In genomic region chr12:112750971-112751370, GRCh38 we compare ENCODE assay signal across 26 cellular contexts. TPM values are rescaled to one million over a fixed set of nuclear protein-coding genes. Genes with fewer than 3 reads are reported as not detected.
DNase-seq lines count a peak whose midpoint lies in the region; ATAC-seq and TF ChIP-seq lines count a peak whose summit lies in the region.
"Had no signal": no experiment of that assay in that cellular context is flagged by ENCODE, and none has a peak within 500 bp of the region (broad histone marks: within the 10 kb centered on the region; RNA-seq: fewer than 3 reads in every experiment).

No MANE protein-coding gene starts in this region.

- no peaks in the 10 kb centered on the region for H3K79me2 ChIP-seq in PC-3 (ENCODE audit: low read length)

- peak overlapping the region; percentile 7 to 71 for H3K4me3 Mint-ChIP-seq in effector memory CD8-positive, alpha-beta T cell
- H3K4me3 Mint-ChIP-seq: B cell; neural progenitor cell; stimulated activated naive CD8-positive, alpha-beta T cell treated with anti-CD3 and anti-CD28 coated beads, Interleukin-15, amount 100 ng/mL, for 72 hours; T-helper 1 cell treated with Interleukin-12 subunit alpha and Interleukin-12 subunit beta and Interleukin-4 antibody, amounts not matched to agents 30 μg/mL and 1 μg/mL, for 36 hours had no signal

- H3F3A ChIP-seq in PC-3 (ENCODE audit: low read length, unreplicated experiment), result no peaks in the 10 kb centered on the region

- BruUV-seq in PC-3 (replicated peaks; lab: Mats Ljungman, UMichigan), result no TSS peak

- H3K36me3 ChIP-seq in PC-3 (ENCODE audit: low read depth, low read length), result no peaks in the 10 kb centered on the region
- H3K36me3 ChIP-seq: neural progenitor cell, right lobe of liver had no signal

- no peak overlapping the region for H3K4me3 ChIP-seq in PC-3 (ENCODE audit: low read length)
- H3K4me3 ChIP-seq: dorsolateral prefrontal cortex, neural progenitor cell, right lobe of liver had no signal

- H3K27ac Mint-ChIP-seq in effector memory CD8-positive, alpha-beta T cell, result peak overlapping the region in 1 of 2 donors; percentile 35
- H3K27ac Mint-ChIP-seq: B cell; CD4-positive, alpha-beta memory T cell; neural progenitor cell; stimulated activated naive CD8-positive, alpha-beta T cell treated with anti-CD3 and anti-CD28 coated beads, Interleukin-15, amount 100 ng/mL, for 72 hours; T-helper 1 cell treated with Interleukin-12 subunit alpha and Interleukin-12 subunit beta and Interleukin-4 antibody, amounts not matched to agents 30 μg/mL and 1 μg/mL, for 36 hours had no signal

- peaks cover 10% of the 10 kb centered on the region for H3K4me1 ChIP-seq in PC-3 (ENCODE audit: insufficient read depth, low read length)
- H3K4me1 ChIP-seq: neural progenitor cell, right lobe of liver had no signal

- intact Hi-C loops in PC-3 (cut with micrococcal nuclease), result no loop called here

- no peak overlapping the region for H2AFZ ChIP-seq in PC-3 (ENCODE audit: low read length)
- H2AFZ ChIP-seq: neural progenitor cell had no signal

- H3K27me3 Mint-ChIP-seq in effector memory CD8-positive, alpha-beta T cell, result no peaks in the 10 kb centered on the region

- H3K4me1 Mint-ChIP-seq in effector memory CD8-positive, alpha-beta T cell (ENCODE audit: low read depth in 2 of 2), result peaks cover 42 to 73% of the 10 kb centered on the region in 2 donors
- H3K4me1 Mint-ChIP-seq: B cell; neural progenitor cell; stimulated activated naive CD8-positive, alpha-beta T cell treated with anti-CD3 and anti-CD28 coated beads, Interleukin-15, amount 100 ng/mL, for 72 hours had no signal

- H3K27me3 ChIP-seq in PC-3 (ENCODE audit: low read length), result peaks cover 37% of the 10 kb centered on the region
- H3K27me3 ChIP-seq: neural progenitor cell, right lobe of liver had no signal

- no peak for TF ChIP-seq CTCF in PC-3 (conservative IDR thresholded peaks at IDR 0.05; ENCODE audit: low read depth, low read length)

- peak; percentile 77 for ATAC-seq in PC-3
- no peak for ATAC-seq in effector memory CD8-positive, alpha-beta T cell (replicated peaks)
- ATAC-seq: HCT116; left ventricle myocardium superior; right lobe of liver; Right ventricle myocardium inferior; SK-N-SH treated with all-trans-retinoic acid at 6 μM for 48 hours; stimulated activated naive CD8-positive, alpha-beta T cell treated with anti-CD3 and anti-CD28 coated beads, Interleukin-15, amount 100 ng/mL, for 72 hours had no signal

- H3K9me3 ChIP-seq in PC-3 (ENCODE audit: low read length), result no peaks in the 10 kb centered on the region
- H3K9me3 ChIP-seq: right lobe of liver had no signal

- no peak overlapping the region for H3K4me2 ChIP-seq in PC-3 (ENCODE audit: low read length)
- H3K4me2 ChIP-seq: neural progenitor cell had no signal

- no peak overlapping the region for H3K9ac ChIP-seq in PC-3 (ENCODE audit: low read length)
- H3K9ac ChIP-seq: neural progenitor cell had no signal

- H4K20me1 ChIP-seq in PC-3 (ENCODE audit: low read length), result no peaks in the 10 kb centered on the region

- H3K36me3 Mint-ChIP-seq in effector memory CD8-positive, alpha-beta T cell (ENCODE audit: insufficient read depth), result no peaks in the 10 kb centered on the region
- H3K36me3 Mint-ChIP-seq: neural progenitor cell had no signal

- H3K9me3 Mint-ChIP-seq in effector memory CD8-positive, alpha-beta T cell, result peaks cover 7 to 8% of the 10 kb centered on the region in 2 donors

- no peaks in the 10 kb centered on the region for H3K9me2 ChIP-seq in PC-3 (replicated peaks; ENCODE audit: low read length)

- CTCF ChIA-PET in PC-3 (lab: Charles Lee), result no interaction called here

- DNase-seq in EH (ENCODE audit: low read depth) (peak; percentile 0), PC-3 (peak; percentile 79), non-pigmented ciliary epithelial cell (ENCODE audit: low read depth) (peak; percentile 2), AG08396 (ENCODE audit: low spot score) (no peak), GOT3 (lab: John Stamatoyannopoulos, UW) (no peak), HPDE6-E6E7 (ENCODE audit: extremely low spot score) (no peak)
- no peak for DNase-seq in effector memory CD8-positive, alpha-beta T cell
- no peak for DNase-seq in activated CD8-positive, alpha-beta memory T cell treated with anti-CD3 and anti-CD28 coated beads for 24 hours
- DNase-seq: activated CD4-positive, alpha-beta T cell treated with anti-CD3 and anti-CD28 coated beads, Interleukin-2, amount 50 U/mL, for 4 hours; activated naive CD4-positive, alpha-beta T cell treated with Interleukin-2 at 50 U/mL for 16 hours; CD4-positive, alpha-beta memory T cell; dorsolateral prefrontal cortex; left ventricle myocardium superior; NCI-H510A; posterior cingulate gyrus; right lobe of liver; stimulated activated CD8-positive, alpha-beta memory T cell treated with anti-CD3 and anti-CD28 coated beads, Interleukin-4, amount 100 ng/mL, for 48 hours; stimulated activated naive CD8-positive, alpha-beta T cell treated with anti-CD3 and anti-CD28 coated beads, Interleukin-15, amount 100 ng/mL, for 72 hours had no signal

- POLR2A ChIA-PET in PC-3 (lab: Charles Lee; ENCODE audit: unreplicated experiment), result interaction anchor here (0.6 kb wide), 2 partner anchors 318 to 1215 kb away, joined by 4 to 9 read pairs; partner anchors contain the start of gene RBM19

- no peak overlapping the region for H3K27ac ChIP-seq in PC-3 (ENCODE audit: low read length)
- H3K27ac ChIP-seq: dorsolateral prefrontal cortex, neural progenitor cell, right lobe of liver had no signal

RNA-seq across cellular contexts. Expression of gene RPH3A, which starts 40.6 kb away (rescaled TPM):
- total RNA-seq in PC-3 (2014; rRNA removed), result not detected in 2 replicates
- total RNA-seq: B cell; CD4-positive, alpha-beta memory T cell; glomerular endothelial cell; left ventricle myocardium superior; myocyte had no signal

Comparison
In these comparisons a context has a peak if more than half of its experiments do, and no peak if none do; other contexts are left out.
1. DNase-seq: peak in EH (single experiment), PC-3 (single experiment) and non-pigmented ciliary epithelial cell (single experiment); none in effector memory CD8-positive, alpha-beta T cell (0 of 3), AG08396 (single experiment), GOT3 (single experiment), HPDE6-E6E7 (single experiment) and activated CD8-positive, alpha-beta memory T cell treated with anti-CD3 and anti-CD28 coated beads for 24 hours (single experiment).